1 cellular context compared by ENCODE assay signal in genomic region chr20:32483351-32484220, GRCh38.
TF ChIP-seq lines count a peak whose summit lies in the region.

No MANE protein-coding gene starts in this region.

TF ChIP-seq in HepG2, 621 proteins besides CTCF, POLR2A, EP300 and RAD21 (continued from another document and continues in another):
- TF ChIP-seq ZNF318 (CRISPR knock-in tag; IDR thresholded peaks at IDR 0.05) (0 out of 2 replicates have a peak, but pooled peaks have one; percentile 38), ZNF747 (CRISPR knock-in tag; IDR thresholded peaks at IDR 0.05; ENCODE audit: borderline replicate concordance) (no peak), HCFC1 (IDR thresholded peaks at IDR 0.05; ENCODE audit: low read depth, low read length) (no peak), ZNF616 (CRISPR knock-in tag; IDR thresholded peaks at IDR 0.05; ENCODE audit: low read depth) (no peak), ZMYM4 (CRISPR knock-in tag; IDR thresholded peaks at IDR 0.05) (0 out of 2 replicates have a peak, but pooled peaks have one; percentile 26), ZNF430 (CRISPR knock-in tag; IDR thresholded peaks at IDR 0.05) (peak; percentile 91), ZNF232 (CRISPR knock-in tag; IDR thresholded peaks at IDR 0.05; ENCODE audit: borderline replicate concordance) (peak; percentile 87; the same call in 1 of the 2 replicates), MXD3 (CRISPR knock-in tag; IDR thresholded peaks at IDR 0.05) (peak; percentile 87), ZNF720 (CRISPR knock-in tag; IDR thresholded peaks at IDR 0.05) (no peak), ZNF639 (CRISPR knock-in tag; conservative IDR thresholded peaks at IDR 0.05) (peak; percentile 80; the same call in 1 of the 2 replicates), ZNF790 (CRISPR knock-in tag; IDR thresholded peaks at IDR 0.05; ENCODE audit: borderline replicate concordance) (no peak), THAP11 (CRISPR knock-in tag; IDR thresholded peaks at IDR 0.05) (peak; percentile 46), ZNF660 (CRISPR knock-in tag; IDR thresholded peaks at IDR 0.05; ENCODE audit: borderline replicate concordance, low read depth) (no peak), PBX3 (CRISPR knock-in tag; IDR thresholded peaks at IDR 0.05; ENCODE audit: borderline replicate concordance) (no peak), ZNF777 (CRISPR knock-in tag; IDR thresholded peaks at IDR 0.05) (peak; percentile 55), MED1 (CRISPR knock-in tag; IDR thresholded peaks at IDR 0.05) (0 out of 2 replicates have a peak, but pooled peaks have one; percentile 23), KAT8 (CRISPR knock-in tag; IDR thresholded peaks at IDR 0.05) (peak; percentile 66; the same call in 1 of the 2 replicates), ZFP62 (CRISPR knock-in tag; IDR thresholded peaks at IDR 0.05) (no peak), PHF20 (CRISPR knock-in tag; IDR thresholded peaks at IDR 0.05) (no peak), SALL2 (CRISPR knock-in tag; IDR thresholded peaks at IDR 0.05) (no peak; the same call in 1 of the 2 replicates), CREB3 (CRISPR knock-in tag; IDR thresholded peaks at IDR 0.05) (peak; percentile 69; the same call in 1 of the 2 replicates), BRD4 (CRISPR knock-in tag; IDR thresholded peaks at IDR 0.05) (peak; percentile 61; the same call in 1 of the 2 replicates), PBX2 (CRISPR knock-in tag; IDR thresholded peaks at IDR 0.05) (no peak), ZMAT5 (CRISPR knock-in tag; IDR thresholded peaks at IDR 0.05; ENCODE audit: borderline replicate concordance, low read depth) (no peak), SOX13 (IDR thresholded peaks at IDR 0.05) (no peak), SOX13 (CRISPR knock-in tag; conservative IDR thresholded peaks at IDR 0.05 in 1 of 2, IDR thresholded peaks at IDR 0.05 in 1 of 2) (peak in 1 of 2 experiments; percentile 51; a peak in 2 of 4 replicates), ZNF546 (CRISPR knock-in tag; conservative IDR thresholded peaks at IDR 0.05) (no peak; the same call in 1 of the 2 replicates), SKI (IDR thresholded peaks at IDR 0.05; ENCODE audit: partially characterized antibody) (peak; percentile 60), THAP8 (CRISPR knock-in tag; IDR thresholded peaks at IDR 0.05; ENCODE audit: borderline replicate concordance) (0 out of 2 replicates have a peak, but pooled peaks have one; percentile 15), ZNF512 (CRISPR knock-in tag; IDR thresholded peaks at IDR 0.05) (no peak), ZNF781 (CRISPR knock-in tag; IDR thresholded peaks at IDR 0.05; ENCODE audit: borderline replicate concordance, not compliant biosample characterization) (peak; percentile 63), MEIS2 (CRISPR knock-in tag; IDR thresholded peaks at IDR 0.05) (peak; percentile 65), SETDB1 (CRISPR knock-in tag; IDR thresholded peaks at IDR 0.05; ENCODE audit: borderline replicate concordance) (no peak), KDM1A (CRISPR knock-in tag; IDR thresholded peaks at IDR 0.05) (no peak), IKZF5 (CRISPR knock-in tag; IDR thresholded peaks at IDR 0.05) (peak; percentile 52; the same call in 1 of the 2 replicates), SNRNP70 (IDR thresholded peaks at IDR 0.05; ENCODE audit: low read depth, low read length) (no peak), EZH2 (conservative IDR thresholded peaks at IDR 0.05; ENCODE audit: low read depth, low read length) (no peak), SRSF9 (IDR thresholded peaks at IDR 0.05; ENCODE audit: borderline replicate concordance, insufficient read depth, low read depth, low read length, poor library complexity, severe bottlenecking) (no peak), PCBP1 (IDR thresholded peaks at IDR 0.05; ENCODE audit: borderline replicate concordance, low read depth, low read length) (peak; percentile 99), NR2F1 (CRISPR knock-in tag; IDR thresholded peaks at IDR 0.05) (no peak), ZNF891 (CRISPR knock-in tag; IDR thresholded peaks at IDR 0.05) (peak; percentile 54; the same call in 1 of the 2 replicates), ZXDC (CRISPR knock-in tag; IDR thresholded peaks at IDR 0.05) (no peak)
